ENCODE assay signal across 2 cellular contexts in genomic region chr13:107531180-107531579, GRCh38.
TF ChIP-seq lines count a peak whose summit lies in the region.

No MANE protein-coding gene starts in this region.

TF ChIP-seq in HepG2, 621 proteins besides CTCF, POLR2A, EP300 and RAD21 (continued from another document):
- TF ChIP-seq USF2 (IDR thresholded peaks at IDR 0.05; ENCODE audit: low read depth, low read length) (peak; percentile 48), USF2 (CRISPR knock-in tag; IDR thresholded peaks at IDR 0.05; ENCODE audit: borderline replicate concordance) (no peak)

TF ChIP-seq in K562, 482 proteins besides CTCF, POLR2A, EP300 and RAD21 (continued from another document):
- TF ChIP-seq ZBTB40 (IDR thresholded peaks at IDR 0.05) (no peak), ZBTB40 (CRISPR knock-in tag; IDR thresholded peaks at IDR 0.05) (no peak), SAFB2 (IDR thresholded peaks at IDR 0.05; ENCODE audit: borderline replicate concordance, low read depth, low read length, severe bottlenecking) (no peak)
